In genomic region chr21:42056996-42057689, GRCh38 we compare ENCODE assay signal across 8 cellular contexts. TPM values are rescaled to one million over a fixed set of nuclear protein-coding genes. Genes with fewer than 3 reads are reported as not detected.
DNase-seq lines count a peak whose midpoint lies in the region; ATAC-seq and TF ChIP-seq lines count a peak whose summit lies in the region.
"Had no signal": no experiment of that assay in that cellular context is flagged by ENCODE, and none has a peak within 500 bp of the region (broad histone marks: within the 10 kb centered on the region; RNA-seq: fewer than 3 reads in every experiment).

No MANE protein-coding gene starts in this region.

- H3K36me3 ChIP-seq in SJSA1 (no peaks in the 10 kb centered on the region), tibial artery (no peaks in the 10 kb centered on the region)
- H3K36me3 ChIP-seq: neutrophil had no signal

- ATAC-seq in foreskin keratinocyte (peak; percentile 68), GM19328 (IDR thresholded peaks at IDR 0.05; ENCODE audit: unreplicated experiment) (no peak)

- H3K4me3 ChIP-seq in SJSA1 (no peak overlapping the region), tibial artery (no peak overlapping the region)

- TF ChIP-seq CTCF in foreskin keratinocyte (conservative IDR thresholded peaks at IDR 0.05) = no peak
- no peak for TF ChIP-seq CTCF in tibial artery (IDR thresholded peaks at IDR 0.05)

- DNase-seq in HuH-7 (ENCODE audit: low spot score) (peak; percentile 36), SJSA1 (ENCODE audit: low read depth in 1 of 2, low spot score in 2 of 2) (peak; percentile 96 to 97), foreskin keratinocyte (peak; percentile 64 to 67), tibial artery (peak; percentile 54 to 82), SHP77 treated with DMSO at 0.1 percent for 48 hours (lab: John Stamatoyannopoulos, UW) (no peak)
- DNase-seq in activated CD4-positive, alpha-beta T cell treated with anti-CD3 and anti-CD28 coated beads, Interleukin-2, amount 50 U/mL, for 4 hours = no peak

- H3K27ac ChIP-seq in SJSA1 (peak overlapping the region; percentile 83), foreskin keratinocyte (no peak overlapping the region), tibial artery (peak overlapping the region; percentile 54 to 58)
- H3K27ac ChIP-seq: neutrophil had no signal

- intact Hi-C loops in tibial artery (cut with DNase I; ENCODE audit: low total_unique reads) = no loop called here

- no peaks in the 10 kb centered on the region for H3K9me3 ChIP-seq in SJSA1 (replicated peaks)
- H3K9me3 ChIP-seq in tibial artery = no peaks in the 10 kb centered on the region
- H3K9me3 ChIP-seq: neutrophil had no signal

- no peaks in the 10 kb centered on the region for H3K27me3 ChIP-seq in SJSA1 (replicated peaks)
- no peaks in the 10 kb centered on the region for H3K27me3 ChIP-seq in foreskin keratinocyte
- H3K27me3 ChIP-seq in tibial artery = no peaks in the 10 kb centered on the region

- H3K4me1 ChIP-seq in SJSA1 (replicated peaks) (peaks cover 31% of the 10 kb centered on the region), foreskin keratinocyte (peaks cover 12% of the 10 kb centered on the region), tibial artery (peaks cover 0 to 36% (median 29%) of the 10 kb centered on the region in 4 donors)

RNA-seq across cellular contexts. Expression of gene UMODL1, which starts 14.0 kb away (rescaled TPM):
- total RNA-seq in SJSA1 (2014; rRNA removed; shearing (Covaris generic)) = 0.22 TPM in 1 of 2 replicates, not detected in the other
- total RNA-seq in foreskin keratinocyte = not detected in 2 replicates
- polyA plus RNA-seq in foreskin keratinocyte = not detected in 2 replicates

RNA-seq across cellular contexts. Expression of gene ZBTB21, which starts 47.0 kb away (rescaled TPM):
- 7.1 and 11.4 TPM in 2 replicates for total RNA-seq in SJSA1 (2014; rRNA removed; shearing (Covaris generic))
- 17.1 and 21.7 TPM in 2 replicates for total RNA-seq in foreskin keratinocyte
- 3.1 and 3.3 TPM in 2 replicates for polyA plus RNA-seq in foreskin keratinocyte

Comparison
In these comparisons a context has a peak if more than half of its experiments do, and no peak if none do; other contexts are left out.
1. DNase-seq: peak in HuH-7 (single experiment), SJSA1 (2 of 2), foreskin keratinocyte (2 of 2) and tibial artery (2 of 2); none in activated CD4-positive, alpha-beta T cell treated with anti-CD3 and anti-CD28 coated beads, Interleukin-2, amount 50 U/mL, for 4 hours (0 of 2) and SHP77 treated with DMSO at 0.1 percent for 48 hours (single experiment).